8 cellular contexts compared by ENCODE assay signal in genomic region chr5:60844429-60844890, GRCh38. TPM values are rescaled to one million over a fixed set of nuclear protein-coding genes. Genes with fewer than 3 reads are reported as not detected.
DNase-seq lines count a peak whose midpoint lies in the region; ATAC-seq lines count a peak whose summit lies in the region.

No MANE protein-coding gene starts in this region.

- no peak overlapping the region for H3K27ac Mint-ChIP-seq in stimulated activated naive CD8-positive, alpha-beta T cell treated with anti-CD3 and anti-CD28 coated beads, Interleukin-15, Interleukin-2, amounts not matched to agents 100 ng/mL and 50 ng/mL, for 24 hours
- H3K27ac Mint-ChIP-seq in activated T-helper 17 cell treated with anti-CD3 and anti-CD28 coated beads, Interleukin-2, amount 50 U/mL, for 72 hours, result no peak overlapping the region
- no peak overlapping the region for H3K27ac Mint-ChIP-seq in immature natural killer cell

- no peaks in the 10 kb centered on the region for H3K36me3 Mint-ChIP-seq in stimulated activated naive CD8-positive, alpha-beta T cell treated with anti-CD3 and anti-CD28 coated beads, Interleukin-15, Interleukin-2, amounts not matched to agents 100 ng/mL and 50 ng/mL, for 24 hours (ENCODE audit: low read depth)
- no peaks in the 10 kb centered on the region for H3K36me3 Mint-ChIP-seq in activated T-helper 17 cell treated with anti-CD3 and anti-CD28 coated beads, Interleukin-2, amount 50 U/mL, for 72 hours (ENCODE audit: low read depth)
- H3K36me3 Mint-ChIP-seq in immature natural killer cell, result no peaks in the 10 kb centered on the region

- no peaks in the 10 kb centered on the region for H3K9me3 Mint-ChIP-seq in stimulated activated naive CD8-positive, alpha-beta T cell treated with anti-CD3 and anti-CD28 coated beads, Interleukin-15, Interleukin-2, amounts not matched to agents 100 ng/mL and 50 ng/mL, for 24 hours
- H3K9me3 Mint-ChIP-seq in activated T-helper 17 cell treated with anti-CD3 and anti-CD28 coated beads, Interleukin-2, amount 50 U/mL, for 72 hours, result no peaks in the 10 kb centered on the region
- peaks cover 0 to 7% (median 2%) of the 10 kb centered on the region in 6 donors for H3K9me3 Mint-ChIP-seq in immature natural killer cell

- H3K27me3 Mint-ChIP-seq in stimulated activated naive CD8-positive, alpha-beta T cell treated with anti-CD3 and anti-CD28 coated beads, Interleukin-15, Interleukin-2, amounts not matched to agents 100 ng/mL and 50 ng/mL, for 24 hours, result peaks cover 63% of the 10 kb centered on the region
- H3K27me3 Mint-ChIP-seq in activated T-helper 17 cell treated with anti-CD3 and anti-CD28 coated beads, Interleukin-2, amount 50 U/mL, for 72 hours, result peaks cover 52% of the 10 kb centered on the region
- H3K27me3 Mint-ChIP-seq in immature natural killer cell (ENCODE audit: low read depth in 3 of 3), result peaks cover 10 to 25% (median 13%) of the 10 kb centered on the region in 3 donors

- peaks cover 12% of the 10 kb centered on the region for H3K4me1 Mint-ChIP-seq in stimulated activated naive CD8-positive, alpha-beta T cell treated with anti-CD3 and anti-CD28 coated beads, Interleukin-15, Interleukin-2, amounts not matched to agents 100 ng/mL and 50 ng/mL, for 24 hours (ENCODE audit: low read depth)
- peaks cover 4% of the 10 kb centered on the region for H3K4me1 Mint-ChIP-seq in activated T-helper 17 cell treated with anti-CD3 and anti-CD28 coated beads, Interleukin-2, amount 50 U/mL, for 72 hours
- peaks cover 7 to 8% of the 10 kb centered on the region in 2 donors for H3K4me1 Mint-ChIP-seq in immature natural killer cell

- ATAC-seq in stimulated activated naive CD8-positive, alpha-beta T cell treated with anti-CD3 and anti-CD28 coated beads, Interleukin-15, Interleukin-2, amounts not matched to agents 100 U/mL and 50 U/mL, for 24 hours, result no peak
- ATAC-seq in activated T-helper 17 cell treated with anti-CD3 and anti-CD28 coated beads, Interleukin-2, amount 50 U/mL, for 72 hours (replicated peaks), result no peak
- no peak for ATAC-seq in HG03457 (IDR thresholded peaks at IDR 0.05; ENCODE audit: unreplicated experiment)

- peak overlapping the region; percentile 70 for H3K4me3 Mint-ChIP-seq in stimulated activated naive CD8-positive, alpha-beta T cell treated with anti-CD3 and anti-CD28 coated beads, Interleukin-15, Interleukin-2, amounts not matched to agents 100 ng/mL and 50 ng/mL, for 24 hours
- peak overlapping the region; percentile 48 for H3K4me3 Mint-ChIP-seq in activated T-helper 17 cell treated with anti-CD3 and anti-CD28 coated beads, Interleukin-2, amount 50 U/mL, for 72 hours
- H3K4me3 Mint-ChIP-seq in immature natural killer cell, result peak overlapping the region; percentile 46 to 54 (median 51)

- no peak for DNase-seq in stimulated activated naive CD8-positive, alpha-beta T cell treated with anti-CD3 and anti-CD28 coated beads, Interleukin-15, Interleukin-2, amounts not matched to agents 100 U/mL and 50 U/mL, for 24 hours
- DNase-seq in immature natural killer cell, result no peak
- DNase-seq in superior temporal gyrus (ENCODE audit: extremely low spot score), result peak; percentile 47
- DNase-seq in stimulated activated CD4-positive, alpha-beta T cell treated with anti-CD3 and anti-CD28 coated beads, Interleukin-1b, Interleukin-23, amount 100 ng/mL, for 48 hours, result no peak
- no peak for DNase-seq in stimulated activated CD4-positive, alpha-beta T cell treated with anti-CD3 and anti-CD28 coated beads, Interleukin-12 subunit alpha, Interleukin-12 subunit beta, amount 100 ng/mL, for 4 hours

RNA-seq across cellular contexts. Expression of gene ELOVL7, which starts 0.4 kb away (rescaled TPM):
- total RNA-seq in activated T-helper 17 cell treated with anti-CD3 and anti-CD28 coated beads, Interleukin-2, amount 50 U/mL, for 72 hours, result under 1 TPM; 0.24 to 0.41 TPM
- 1 to 10 TPM in 1 of 3 donors, under 1 TPM in 1, not detected in 1; 0.08 to 1.5 TPM for polyA plus RNA-seq in immature natural killer cell
